Comparison of ENCODE assay signal across 10 cellular contexts in genomic region chr17:8846768-8847211, GRCh38. TPM values are rescaled to one million over a fixed set of nuclear protein-coding genes. Genes with fewer than 3 reads are reported as not detected.
DNase-seq lines count a peak whose midpoint lies in the region; FAIRE-seq and TF ChIP-seq lines count a peak whose summit lies in the region.
"Had no signal": no experiment of that assay in that cellular context is flagged by ENCODE, and none has a peak within 500 bp of the region (broad histone marks: within the 10 kb centered on the region; RNA-seq: fewer than 3 reads in every experiment).

No MANE protein-coding gene starts in this region.

- H3K9me3 ChIP-seq in small intestine (ENCODE audit: control insufficient read depth, low read depth) = no peaks in the 10 kb centered on the region
- H3K9me3 ChIP-seq in Peyer's patch = no peaks in the 10 kb centered on the region

- H3K27me3 ChIP-seq in small intestine (ENCODE audit: control insufficient read depth in 2 of 2, insufficient read depth in 2 of 2, low read length in 2 of 2) (no peaks in the 10 kb centered on the region), Peyer's patch (no peaks in the 10 kb centered on the region)

- peak; percentile 16 for DNase-seq in NCI-H1105 treated with DMSO at 0.1 percent for 48 hours (lab: John Stamatoyannopoulos, UW)
- no peak for DNase-seq in NCI-H1105 (lab: John Stamatoyannopoulos, UW)
- DNase-seq in RPMI7951 (ENCODE audit: low read depth) = peak; percentile 41
- DNase-seq in foreskin melanocyte = peak; percentile 50
- DNase-seq in small intestine = peak; percentile 16
- no peak for DNase-seq in GM13977 (ENCODE audit: low spot score)
- DNase-seq in activated CD4-positive, CD25-positive, alpha-beta regulatory T cell treated with anti-CD3 and anti-CD28 coated beads, Interleukin-2, amount 50 U/mL, for 72 hours = no peak
- DNase-seq in Peyer's patch = no peak
- DNase-seq: activated CD4-positive, alpha-beta memory T cell treated with anti-CD3 and anti-CD28 coated beads, Interleukin-2, amount 10 ng/mL, durations not matched to agents 7 days and 5 days had no signal

- H3K4me3 ChIP-seq in small intestine (ENCODE audit: low read depth in 1 of 2, low read length in 2 of 2) (no peak overlapping the region), Peyer's patch (no peak overlapping the region)

- no peak for TF ChIP-seq POLR2A in Peyer's patch (IDR thresholded peaks at IDR 0.05)

- FAIRE-seq in small intestine (lab: Jason Lieb, UNC) = no peak
- FAIRE-seq: A204.1 had no signal

- in situ Hi-C loops in GM13977 (cut with MboI; ENCODE audit: low pct_unique_long_range_greater_than_20kb, low sequenced_read_pairs, unreplicated experiment) = no loop called here

- H3K4me1 ChIP-seq in small intestine (ENCODE audit: control insufficient read depth in 2 of 2, insufficient read depth in 1 of 2, low read depth in 1 of 2, low read length in 1 of 2) = no peaks in the 10 kb centered on the region
- H3K4me1 ChIP-seq in Peyer's patch = no peaks in the 10 kb centered on the region

- H3K36me3 ChIP-seq in small intestine (ENCODE audit: control insufficient read depth in 2 of 2, insufficient read depth in 2 of 2, low read length in 2 of 2) (no peaks in the 10 kb centered on the region), Peyer's patch (no peaks in the 10 kb centered on the region)

- no peak for TF ChIP-seq CTCF in GM13977 (IDR thresholded peaks at IDR 0.05; ENCODE audit: extremely low read depth, insufficient read depth, missing control alignments)
- no peak for TF ChIP-seq CTCF in Peyer's patch (IDR thresholded peaks at IDR 0.05)

- H3K27ac ChIP-seq in small intestine (ENCODE audit: low read depth in 1 of 2, low read length in 1 of 2) (no peak overlapping the region), Peyer's patch (no peak overlapping the region)

RNA-seq across cellular contexts. Expression of gene PIK3R6, which starts 20.7 kb away (rescaled TPM):
- total RNA-seq in RPMI7951 (2014; rRNA removed; shearing (Covaris generic)) = not detected in 2 replicates
- polyA plus RNA-seq in small intestine = under 1 TPM in 2 of 3 donors, not detected in 1; 0.25 to 0.54 TPM
- total RNA-seq in Peyer's patch = 10 to 100 TPM in 1 of 4 donors, 1 to 10 TPM in 2, under 1 TPM in 1; 0.88 to 14.9 (median 2.8) TPM

RNA-seq across cellular contexts. Expression of gene MFSD6L, which starts 47.6 kb away (rescaled TPM):
- not detected in 2 replicates for total RNA-seq in RPMI7951 (2014; rRNA removed; shearing (Covaris generic))
- polyA plus RNA-seq in small intestine = 1 to 10 TPM in 1 of 3 donors, under 1 TPM in 1, not detected in 1; 0.81 to 5.8 TPM
- 1 to 10 TPM in 3 of 4 donors, not detected in 1; 1.2 to 3.2 (median 1.6) TPM for total RNA-seq in Peyer's patch

Comparison
In these comparisons a context has a peak if more than half of its experiments do, and no peak if none do; other contexts are left out.
1. DNase-seq: peak in NCI-H1105 treated with DMSO at 0.1 percent for 48 hours (single experiment), RPMI7951 (single experiment), foreskin melanocyte (single experiment) and small intestine (single experiment); none in NCI-H1105 (single experiment), GM13977 (single experiment), activated CD4-positive, CD25-positive, alpha-beta regulatory T cell treated with anti-CD3 and anti-CD28 coated beads, Interleukin-2, amount 50 U/mL, for 72 hours (single experiment) and Peyer's patch (0 of 3).